ENCODE assay signal across 8 cellular contexts in the genomic region with DNA sequence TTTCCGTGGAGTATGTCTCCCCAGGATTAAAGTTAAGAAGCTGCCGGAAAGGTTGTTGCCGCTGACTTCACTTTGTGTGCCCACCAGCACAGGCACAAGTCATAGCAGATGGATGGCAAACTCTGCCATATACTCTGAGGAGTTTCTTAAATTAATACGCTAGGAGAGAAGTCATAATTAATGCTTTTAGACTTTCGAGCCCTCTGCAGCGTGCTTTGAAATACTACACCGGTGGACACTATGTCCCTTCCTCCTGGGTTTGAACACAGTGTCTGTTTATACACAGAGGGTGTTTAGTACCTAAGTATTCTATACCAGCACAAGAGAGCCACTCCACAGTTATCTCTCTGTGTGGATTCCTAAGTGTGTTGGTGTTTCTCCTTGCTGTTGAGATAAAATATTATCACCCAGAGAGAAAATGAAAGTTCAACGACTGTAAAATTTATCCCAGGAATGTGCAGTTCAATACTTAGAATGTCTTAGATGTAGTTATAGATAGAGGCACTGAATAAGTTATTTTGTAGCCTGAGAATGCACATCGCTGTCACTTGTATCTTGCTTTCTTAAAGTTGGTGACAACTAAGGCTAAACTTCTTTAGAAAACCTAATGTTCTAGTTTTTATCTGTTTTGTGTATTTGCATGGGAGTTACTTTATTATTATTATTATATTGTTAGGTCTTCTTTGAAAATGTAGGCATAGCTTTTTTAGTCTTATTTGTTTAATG. TPM values are rescaled to one million over a fixed set of nuclear protein-coding genes. Genes with fewer than 3 reads are reported as not detected.
A peak's percentile ranks its signal among the peaks of the same experiment; 100 is the strongest.
DNase-seq lines count a peak whose midpoint lies in the region; ATAC-seq and TF ChIP-seq lines count a peak whose summit lies in the region.

No MANE protein-coding gene starts in this region.

- POLR2A ChIA-PET in BJ (lab: Charles Lee) = interaction anchor here (0.6 to 1.2 kb wide), 3 partner anchors 59 to 244 kb away, joined by 3 to 5 read pairs (median 4); no protein-coding TSS in a partner anchor
- POLR2A ChIA-PET in activated CD4-positive, alpha-beta memory T cell treated with anti-CD3 and anti-CD28 coated beads, Interleukin-2, amount 10 ng/mL, durations not matched to agents 7 days and 5 days (lab: Charles Lee) = interaction anchor here (1.3 to 12.4 kb wide), 11 partner anchors 13 to 77 kb away, joined by 3 to 268 read pairs (median 12); no protein-coding TSS in a partner anchor

- no peak overlapping the region for H3K9ac ChIP-seq in HUES6 (ENCODE audit: low read length)

- H3K27me3 ChIP-seq in BJ (ENCODE audit: control insufficient read depth, insufficient read depth, low read length) = no peaks in the 10 kb centered on the region
- peaks cover 46% of the 10 kb centered on the region for H3K27me3 ChIP-seq in HUES6 (ENCODE audit: control insufficient read depth, insufficient read depth, low read length)
- H3K27me3 ChIP-seq in heart right ventricle = no peaks in the 10 kb centered on the region
- no peaks in the 10 kb centered on the region for H3K27me3 ChIP-seq in sigmoid colon

- intact Hi-C loops in heart right ventricle (cut with DNase I) (loop anchor here in 4 of 10 donors (2.0 to 10.0 kb wide), 4 partner anchors 30 to 134 kb away; no protein-coding TSS in a partner anchor), sigmoid colon (cut with DNase I) (loop anchor here (2.0 kb wide), 1 partner anchor 28 kb away; no protein-coding TSS in a partner anchor)

- CTCF ChIA-PET in BJ (lab: Yijun Ruan, JAX) = interaction anchor here (1.0 kb wide), 1 partner anchor 149 kb away, joined by 3 read pairs; no protein-coding TSS in a partner anchor
- CTCF ChIA-PET in activated CD4-positive, alpha-beta memory T cell treated with anti-CD3 and anti-CD28 coated beads, Interleukin-2, amount 10 ng/mL, durations not matched to agents 7 days and 5 days (lab: Charles Lee) = interaction anchor here (0.9 to 3.0 kb wide), 4 partner anchors 9 to 70 kb away, joined by 3 to 21 read pairs (median 10); no protein-coding TSS in a partner anchor

- ATAC-seq in heart right ventricle (peak in 4 of 8 donors; percentile 13 to 54 (median 18)), GM21360 (IDR thresholded peaks at IDR 0.05; ENCODE audit: unreplicated experiment) (no peak), HG02938 (IDR thresholded peaks at IDR 0.05; ENCODE audit: unreplicated experiment) (no peak)

- DNase-seq in BJ (ENCODE audit: low read depth) = no peak
- DNase-seq in activated CD4-positive, alpha-beta memory T cell treated with anti-CD3 and anti-CD28 coated beads, Interleukin-2, amount 10 ng/mL, durations not matched to agents 7 days and 5 days = no peak
- DNase-seq in heart right ventricle = no peak
- DNase-seq in sigmoid colon = no peak
- no peak for DNase-seq in NCI-H2227 (lab: John Stamatoyannopoulos, UW; ENCODE audit: unreplicated experiment)

- H3K4me3 ChIP-seq in BJ (ENCODE audit: low read depth, low read length) (peak overlapping the region; percentile 76), HUES6 (ENCODE audit: low read depth, low read length) (peak overlapping the region; percentile 96), heart right ventricle (peak overlapping the region; percentile 66 to 97 (median 81)), sigmoid colon (peak overlapping the region; percentile 78 to 86 (median 82))

- H3K9me3 ChIP-seq in HUES6 (ENCODE audit: control insufficient read depth, insufficient read depth, low read depth, low read length) (no peaks in the 10 kb centered on the region), heart right ventricle (no peaks in the 10 kb centered on the region), sigmoid colon (no peaks in the 10 kb centered on the region)

- H3K9me3 Mint-ChIP-seq in activated CD4-positive, alpha-beta memory T cell treated with anti-CD3 and anti-CD28 coated beads, Interleukin-2, amount 10 ng/mL, durations not matched to agents 7 days and 5 days = no peaks in the 10 kb centered on the region

- H3K27ac ChIP-seq in HUES6 (ENCODE audit: low read depth, low read length) (no peak overlapping the region), heart right ventricle (peak overlapping the region; percentile 95 to 100 (median 98)), sigmoid colon (peak overlapping the region; percentile 98 to 99 (median 99))

- peaks cover 40% of the 10 kb centered on the region for H3K36me3 Mint-ChIP-seq in activated CD4-positive, alpha-beta memory T cell treated with anti-CD3 and anti-CD28 coated beads, Interleukin-2, amount 10 ng/mL, durations not matched to agents 7 days and 5 days (ENCODE audit: low read depth)

- peak overlapping the region; percentile 92 for H3K4me3 Mint-ChIP-seq in activated CD4-positive, alpha-beta memory T cell treated with anti-CD3 and anti-CD28 coated beads, Interleukin-2, amount 10 ng/mL, durations not matched to agents 7 days and 5 days

- no peak for TF ChIP-seq POLR2A in sigmoid colon (IDR thresholded peaks at IDR 0.05)

- H3K27me3 Mint-ChIP-seq in activated CD4-positive, alpha-beta memory T cell treated with anti-CD3 and anti-CD28 coated beads, Interleukin-2, amount 10 ng/mL, durations not matched to agents 7 days and 5 days = no peaks in the 10 kb centered on the region

- H3K4me1 ChIP-seq in HUES6 (ENCODE audit: control insufficient read depth, insufficient read depth, low read length) = peaks cover 24% of the 10 kb centered on the region
- peaks cover 9 to 76% (median 71%) of the 10 kb centered on the region in 9 donors for H3K4me1 ChIP-seq in heart right ventricle
- peaks cover 0 to 58% (median 46%) of the 10 kb centered on the region in 4 donors for H3K4me1 ChIP-seq in sigmoid colon

- TF ChIP-seq CTCF in BJ (IDR thresholded peaks at IDR 0.05; ENCODE audit: insufficient read depth, low read depth, low read length) (no peak), heart right ventricle (IDR thresholded peaks at IDR 0.05) (no peak), sigmoid colon (IDR thresholded peaks at IDR 0.05) (no peak)

- 1% methylated on average over 9 of the region's 9 CpGs for WGBS in heart right ventricle, 2 donors
- 0% methylated on average over 9 of the region's 9 CpGs for WGBS in sigmoid colon, 2 donors

- H3K36me3 ChIP-seq in BJ (ENCODE audit: control insufficient read depth, insufficient read depth, low read length) = no peaks in the 10 kb centered on the region
- H3K36me3 ChIP-seq in HUES6 (ENCODE audit: control insufficient read depth, insufficient read depth, low read length) = no peaks in the 10 kb centered on the region
- H3K36me3 ChIP-seq in heart right ventricle = no peaks in the 10 kb centered on the region
- no peaks in the 10 kb centered on the region for H3K36me3 ChIP-seq in sigmoid colon

- H3K4me1 Mint-ChIP-seq in activated CD4-positive, alpha-beta memory T cell treated with anti-CD3 and anti-CD28 coated beads, Interleukin-2, amount 10 ng/mL, durations not matched to agents 7 days and 5 days = peaks cover 55% of the 10 kb centered on the region

- peak overlapping the region; percentile 95 for H3K27ac Mint-ChIP-seq in activated CD4-positive, alpha-beta memory T cell treated with anti-CD3 and anti-CD28 coated beads, Interleukin-2, amount 10 ng/mL, durations not matched to agents 7 days and 5 days

- TF ChIP-seq EP300 in sigmoid colon (IDR thresholded peaks at IDR 0.05) = no peak

RNA-seq across cellular contexts. Expression of a gene that starts 1.6 kb away (rescaled TPM):
- polyA plus RNA-seq in BJ (2011; rRNA removed) = 183 and 203 TPM in 2 replicates
- 324 and 379 TPM in 2 replicates for polyA minus RNA-seq in BJ (2011; rRNA and poly(A)+ RNA removed)
- total RNA-seq in activated CD4-positive, alpha-beta memory T cell treated with anti-CD3 and anti-CD28 coated beads, Interleukin-2, amount 10 ng/mL, durations not matched to agents 7 days and 5 days = 100 to 1,000 TPM; 289 to 305 TPM
- total RNA-seq in heart right ventricle = 100 to 1,000 TPM; 173 to 236 (median 190) TPM
- polyA plus RNA-seq in heart right ventricle = 10 to 100 TPM; 33.1 to 55.9 TPM
- 100 to 1,000 TPM; 602 to 898 (median 756) TPM for total RNA-seq in sigmoid colon
- polyA plus RNA-seq in sigmoid colon = 10 to 100 TPM; 60.5 to 74.7 (median 67.3) TPM
